31 cellular contexts compared by ENCODE assay signal in the genomic region with DNA sequence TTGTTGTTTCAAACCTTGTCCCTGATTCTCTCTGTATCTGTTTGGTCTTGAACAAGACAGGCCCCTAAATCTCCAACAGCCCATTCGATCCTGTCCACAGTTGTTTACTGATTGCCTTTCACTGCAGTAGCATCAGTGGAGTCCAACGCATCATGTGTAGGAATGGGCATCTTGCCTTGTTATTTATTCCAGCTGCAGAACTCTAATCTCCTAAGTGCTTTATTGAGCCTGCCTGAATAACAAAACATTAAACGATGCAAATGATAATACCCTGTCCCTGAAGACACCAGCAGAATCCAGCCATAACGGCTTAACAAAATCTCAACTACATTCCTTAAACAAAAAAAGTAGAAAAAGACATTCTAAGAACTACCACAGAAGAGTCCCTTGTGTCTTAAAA.
"Had no signal": no experiment of that assay in that cellular context is flagged by ENCODE, and none has a peak within 500 bp of the region (broad histone marks: within the 10 kb centered on the region; RNA-seq: fewer than 3 reads in every experiment).

No MANE protein-coding gene starts in this region.

- H3K27me3 ChIP-seq: adrenal gland, MG63 had no signal

- H3K4me2 ChIP-seq: PC-9 had no signal

- ATAC-seq: activated CD4-positive, alpha-beta T cell treated with anti-CD3 and anti-CD28 coated beads for 36 hours; activated CD4-positive, CD25-positive, alpha-beta regulatory T cell treated with anti-CD3 and anti-CD28 coated beads, Interleukin-2, amount 50 U/mL, for 24 hours; activated naive CD4-positive, alpha-beta T cell treated with anti-CD3 and anti-CD28 coated beads, Interleukin-2, amount 50 U/mL, for 72 hours; activated T-cell treated with anti-CD3 and anti-CD28 coated beads, Interleukin-2, amount 50 U/mL, for 72 hours; activated T-helper 17 cell treated with anti-CD3 and anti-CD28 coated beads, Interleukin-2, amount 50 U/mL, for 72 hours; Right ventricle myocardium inferior had no signal

- H3K4me1 Mint-ChIP-seq: activated CD4-positive, alpha-beta T cell treated with anti-CD3 and anti-CD28 coated beads for 36 hours; activated CD4-positive, alpha-beta T cell treated with anti-CD3 and anti-CD28 coated beads, Interleukin-2, amount 10 ng/mL, durations not matched to agents 7 days and 5 days; activated T-helper 17 cell treated with anti-CD3 and anti-CD28 coated beads, Interleukin-2, amount 50 U/mL, for 72 hours had no signal

- H2AFZ ChIP-seq: PC-9 had no signal

- H3K27ac ChIP-seq: adrenal gland, PC-9, RWPE1 had no signal

- H3K9me3 Mint-ChIP-seq: activated CD4-positive, alpha-beta T cell treated with anti-CD3 and anti-CD28 coated beads, Interleukin-2, amount 10 ng/mL, durations not matched to agents 7 days and 5 days; activated naive CD4-positive, alpha-beta T cell treated with anti-CD3 and anti-CD28 coated beads, Interleukin-2, amount 50 U/mL, for 72 hours; activated T-cell treated with anti-CD3 and anti-CD28 coated beads, Interleukin-2, amount 50 U/mL, for 72 hours; activated T-helper 17 cell treated with anti-CD3 and anti-CD28 coated beads, Interleukin-2, amount 50 U/mL, for 72 hours; brain; T-helper 2 cell treated with Interferon-gamma antibody and Interleukin-4, amounts not matched to agents 5 μg/mL and 100 μg/mL, for 36 hours had no signal

- DNase-seq: activated CD4-positive, alpha-beta T cell treated with anti-CD3 and anti-CD28 coated beads for 36 hours; activated CD4-positive, alpha-beta T cell treated with anti-CD3 and anti-CD28 coated beads, Interleukin-2, amount 10 ng/mL, durations not matched to agents 7 days and 5 days; activated CD4-positive, alpha-beta T cell treated with anti-CD3 and anti-CD28 coated beads, Interleukin-2, amount 50 U/mL, for 48 hours; activated CD8-positive, alpha-beta memory T cell treated with anti-CD3 and anti-CD28 coated beads, Interleukin-2, amount 50 U/mL, for 4 hours; activated effector memory CD4-positive, alpha-beta T cell treated with anti-CD3 and anti-CD28 coated beads, Interleukin-2, amount 50 U/mL, for 16 hours; activated naive CD4-positive, alpha-beta T cell; activated T-cell treated with anti-CD3 and anti-CD28 coated beads for 4 hours; activated T-cell treated with anti-CD3 and anti-CD28 coated beads, Interleukin-2, amount 50 U/mL, for 72 hours; adrenal gland; anterior cingulate cortex; Kasumi-1; KG1; MG63; NCI-H1048; NCI-H1105 treated with DMSO at 0.1 percent for 48 hours; NCI-H1436 treated with DMSO at 0.1 percent for 48 hours; NCI-H1694 treated with DMSO at 0.1 percent for 48 hours; NCI-H2029; NCI-H2171; NCI-H510A; NCI-H526; NCI-H748 treated with DMSO at 0.1 percent for 48 hours; NK-92 treated with Interleukin-12 subunit alpha and Interleukin-12 subunit beta, amount 100 ng/mL, for 24 hours; PC-9 had no signal

- H3K36me3 Mint-ChIP-seq: brain had no signal

- H3K36me3 ChIP-seq: adrenal gland had no signal

- H3K4me3 ChIP-seq: adrenal gland, MG63, PC-9 had no signal

- H3K27me3 Mint-ChIP-seq: activated CD4-positive, alpha-beta T cell treated with anti-CD3 and anti-CD28 coated beads for 36 hours; activated CD4-positive, alpha-beta T cell treated with anti-CD3 and anti-CD28 coated beads, Interleukin-2, amount 10 ng/mL, durations not matched to agents 7 days and 5 days; activated T-helper 17 cell treated with anti-CD3 and anti-CD28 coated beads, Interleukin-2, amount 50 U/mL, for 72 hours had no signal

- H3K27ac Mint-ChIP-seq: activated CD4-positive, alpha-beta T cell treated with anti-CD3 and anti-CD28 coated beads for 36 hours; activated CD4-positive, alpha-beta T cell treated with anti-CD3 and anti-CD28 coated beads, Interleukin-2, amount 10 ng/mL, durations not matched to agents 7 days and 5 days; activated T-cell treated with anti-CD3 and anti-CD28 coated beads, Interleukin-2, amount 50 U/mL, for 72 hours; activated T-helper 17 cell treated with anti-CD3 and anti-CD28 coated beads, Interleukin-2, amount 50 U/mL, for 72 hours; brain; T-helper 2 cell treated with Interferon-gamma antibody and Interleukin-4, amounts not matched to agents 5 μg/mL and 100 μg/mL, for 36 hours had no signal

- H3K4me3 Mint-ChIP-seq: activated CD4-positive, alpha-beta T cell treated with anti-CD3 and anti-CD28 coated beads for 36 hours; activated CD4-positive, alpha-beta T cell treated with anti-CD3 and anti-CD28 coated beads, Interleukin-2, amount 10 ng/mL, durations not matched to agents 7 days and 5 days; activated T-cell treated with anti-CD3 and anti-CD28 coated beads, Interleukin-2, amount 50 U/mL, for 72 hours; activated T-helper 17 cell treated with anti-CD3 and anti-CD28 coated beads, Interleukin-2, amount 50 U/mL, for 72 hours; brain; T-helper 2 cell treated with Interferon-gamma antibody and Interleukin-4, amounts not matched to agents 5 μg/mL and 100 μg/mL, for 36 hours had no signal

- H3K4me1 ChIP-seq: adrenal gland had no signal

- H3K9me3 ChIP-seq: adrenal gland, MG63 had no signal
